In the genomic region with DNA sequence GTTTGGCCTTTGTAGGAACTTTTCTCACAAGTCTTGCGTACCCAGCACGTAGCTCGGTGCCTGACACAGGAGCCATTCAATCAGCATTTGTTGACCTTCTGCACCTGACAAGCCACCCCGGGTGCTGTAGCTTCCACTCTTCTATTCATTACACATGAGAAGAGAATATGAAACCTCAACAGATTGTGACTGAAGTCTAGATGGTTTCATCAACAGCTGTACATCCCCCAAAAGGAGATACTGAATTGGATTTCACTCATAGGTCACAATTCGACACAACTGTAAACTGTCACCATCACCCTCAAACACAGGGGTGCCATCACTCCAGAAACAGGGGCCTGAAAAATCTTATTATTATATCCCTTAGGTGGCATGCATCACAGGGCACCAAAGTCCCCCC, we compare ENCODE assay signal across 24 cellular contexts.
"Had no signal": no experiment of that assay in that cellular context is flagged by ENCODE, and none has a peak within 500 bp of the region (broad histone marks: within the 10 kb centered on the region; RNA-seq: fewer than 3 reads in every experiment).

No MANE protein-coding gene starts in this region.

- H3K27ac Mint-ChIP-seq: activated CD4-positive, alpha-beta memory T cell treated with anti-CD3 and anti-CD28 coated beads, Interleukin-2, amount 10 ng/mL, durations not matched to agents 7 days and 5 days; activated naive CD4-positive, alpha-beta T cell treated with anti-CD3 and anti-CD28 coated beads, Interleukin-2, amount 10 ng/mL, durations not matched to agents 7 days and 5 days; activated naive CD8-positive, alpha-beta T cell treated with anti-CD3 and anti-CD28 coated beads for 36 hours; T-helper 1 cell treated with Interleukin-12 subunit alpha and Interleukin-12 subunit beta and Interleukin-4 antibody, amounts not matched to agents 30 μg/mL and 1 μg/mL, for 36 hours had no signal

- H3K4me3 Mint-ChIP-seq: activated CD4-positive, alpha-beta memory T cell treated with anti-CD3 and anti-CD28 coated beads, Interleukin-2, amount 10 ng/mL, durations not matched to agents 7 days and 5 days; activated naive CD4-positive, alpha-beta T cell treated with anti-CD3 and anti-CD28 coated beads, Interleukin-2, amount 10 ng/mL, durations not matched to agents 7 days and 5 days; activated naive CD8-positive, alpha-beta T cell treated with anti-CD3 and anti-CD28 coated beads for 36 hours; T-helper 1 cell treated with Interleukin-12 subunit alpha and Interleukin-12 subunit beta and Interleukin-4 antibody, amounts not matched to agents 30 μg/mL and 1 μg/mL, for 36 hours had no signal

- FAIRE-seq: colon had no signal

- H3K27me3 Mint-ChIP-seq: activated CD4-positive, alpha-beta memory T cell treated with anti-CD3 and anti-CD28 coated beads, Interleukin-2, amount 10 ng/mL, durations not matched to agents 7 days and 5 days; activated naive CD8-positive, alpha-beta T cell treated with anti-CD3 and anti-CD28 coated beads for 36 hours had no signal

- H3K27me3 ChIP-seq: brain microvascular endothelial cell, cardiac muscle cell, MG63 had no signal

- H3K4me3 ChIP-seq: cardiac muscle cell, MG63 had no signal

- H3K36me3 Mint-ChIP-seq: activated naive CD4-positive, alpha-beta T cell treated with anti-CD3 and anti-CD28 coated beads, Interleukin-2, amount 10 ng/mL, durations not matched to agents 7 days and 5 days; activated naive CD8-positive, alpha-beta T cell treated with anti-CD3 and anti-CD28 coated beads for 36 hours had no signal

- H3K4me1 Mint-ChIP-seq: activated CD4-positive, alpha-beta memory T cell treated with anti-CD3 and anti-CD28 coated beads, Interleukin-2, amount 10 ng/mL, durations not matched to agents 7 days and 5 days; activated naive CD4-positive, alpha-beta T cell treated with anti-CD3 and anti-CD28 coated beads, Interleukin-2, amount 10 ng/mL, durations not matched to agents 7 days and 5 days had no signal

- H3K9me3 ChIP-seq: MG63 had no signal

- ATAC-seq: activated CD4-positive, CD25-positive, alpha-beta regulatory T cell treated with anti-CD3 and anti-CD28 coated beads, Interleukin-2, amount 50 U/mL, for 24 hours had no signal

- H3K9me3 Mint-ChIP-seq: activated CD4-positive, alpha-beta memory T cell treated with anti-CD3 and anti-CD28 coated beads, Interleukin-2, amount 10 ng/mL, durations not matched to agents 7 days and 5 days; activated naive CD4-positive, alpha-beta T cell treated with anti-CD3 and anti-CD28 coated beads, Interleukin-2, amount 10 ng/mL, durations not matched to agents 7 days and 5 days; activated naive CD8-positive, alpha-beta T cell treated with anti-CD3 and anti-CD28 coated beads for 36 hours; T-helper 1 cell treated with Interleukin-12 subunit alpha and Interleukin-12 subunit beta and Interleukin-4 antibody, amounts not matched to agents 30 μg/mL and 1 μg/mL, for 36 hours had no signal

- DNase-seq: activated CD4-positive, alpha-beta memory T cell treated with anti-CD3 and anti-CD28 coated beads, Interleukin-2, amount 10 ng/mL, durations not matched to agents 7 days and 5 days; activated CD4-positive, alpha-beta T cell treated with anti-CD3 and anti-CD28 coated beads, Interleukin-2, amount 50 U/mL, for 1 hour; activated CD8-positive, alpha-beta memory T cell treated with anti-CD3 and anti-CD28 coated beads, Interleukin-2, amount 50 U/mL, for 48 hours; activated gamma-delta T cell treated with Interleukin-2 at 50 U/mL for 16 hours; activated naive CD4-positive, alpha-beta T cell treated with anti-CD3 and anti-CD28 coated beads, Interleukin-2, amount 10 ng/mL, durations not matched to agents 7 days and 5 days; activated naive CD8-positive, alpha-beta T cell treated with anti-CD3 and anti-CD28 coated beads for 36 hours; activated T-cell treated with anti-CD3 and anti-CD28 coated beads, Interleukin-2, amount 50 U/mL, for 1 hour; brain microvascular endothelial cell; MG63; MV-4-11; NCI-H1092 treated with DMSO at 0.1 percent for 48 hours; NCI-H1417 treated with DMSO at 0.1 percent for 48 hours; NCI-H1694 treated with DMSO at 0.1 percent for 48 hours; NCI-H2029 treated with DMSO at 0.1 percent for 48 hours; NCI-H2227 treated with DMSO at 0.1 percent for 48 hours; NCI-H510A; NCI-H526 treated with DMSO at 0.1 percent for 48 hours; NCI-H82; NK-92 treated with Interleukin-12 subunit alpha and Interleukin-12 subunit beta, amount 100 ng/mL, for 24 hours; SHP77 treated with DMSO at 0.1 percent for 48 hours had no signal

- H3K27ac ChIP-seq: brain microvascular endothelial cell, cardiac muscle cell had no signal

- H3K36me3 ChIP-seq: brain microvascular endothelial cell, cardiac muscle cell, MG63 had no signal
